ENCODE assay signal across 1 cellular context in the genomic region with DNA sequence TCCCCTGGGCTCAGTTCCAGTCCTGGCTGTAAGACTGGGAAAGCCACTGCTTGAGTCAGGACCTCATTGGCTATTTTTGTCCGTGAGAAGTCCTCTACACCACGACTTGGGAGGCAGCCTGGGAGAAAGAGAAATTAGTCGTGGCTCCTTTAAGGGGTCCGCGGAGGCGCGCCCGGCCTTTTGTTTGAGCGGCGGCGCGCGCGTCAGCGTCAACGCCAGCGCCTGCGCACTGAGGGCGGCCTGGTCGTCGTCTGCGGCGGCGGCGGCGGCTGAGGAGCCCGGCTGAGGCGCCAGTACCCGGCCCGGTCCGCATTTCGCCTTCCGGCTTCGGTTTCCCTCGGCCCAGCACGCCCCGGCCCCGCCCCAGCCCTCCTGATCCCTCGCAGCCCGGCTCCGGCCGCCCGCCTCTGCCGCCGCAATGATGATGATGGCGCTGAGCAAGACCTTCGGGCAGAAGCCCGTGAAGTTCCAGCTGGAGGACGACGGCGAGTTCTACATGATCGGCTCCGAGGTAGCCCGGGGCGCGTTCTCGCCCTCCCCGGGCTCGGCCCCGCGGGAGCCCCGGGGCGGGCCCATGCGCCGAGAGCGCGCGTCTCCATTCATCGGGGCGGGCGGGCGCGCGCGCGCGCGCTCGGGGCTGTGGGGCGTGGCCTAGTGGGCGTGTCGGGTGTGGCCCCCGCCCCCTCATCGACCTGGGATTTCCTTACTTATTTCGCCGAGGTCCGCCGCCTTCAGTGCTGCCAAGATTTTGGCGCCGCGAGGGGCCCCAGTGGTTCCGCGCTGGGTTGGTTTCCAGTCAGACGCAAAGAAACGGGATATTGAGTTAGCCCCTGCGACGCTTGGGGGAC.
A peak's percentile ranks its signal among the peaks of the same experiment; 100 is the strongest.
TF ChIP-seq lines count a peak whose summit lies in the region.

Gene SMARCB1 (plus strand): TSS at position 215 of the 848 bp plus-strand sequence. CDS start 204 bp downstream, at position 419.

TF ChIP-seq in K562, 482 proteins besides CTCF, POLR2A, EP300 and RAD21 (continued from another document and continues in another):
- TF ChIP-seq ELF2 (CRISPR knock-in tag; IDR thresholded peaks at IDR 0.05) (0 out of 2 replicates have a peak, but pooled peaks have one; percentile 21), ZNF165 (CRISPR knock-in tag; IDR thresholded peaks at IDR 0.05; ENCODE audit: borderline replicate concordance) (no peak), ATF1 (CRISPR knock-in tag; IDR thresholded peaks at IDR 0.05) (no peak), ATF1 (tag; IDR thresholded peaks at IDR 0.05) (peak; percentile 53; the same call in 1 of the 2 replicates), FOXK2 (conservative IDR thresholded peaks at IDR 0.05 in 1 of 2, IDR thresholded peaks at IDR 0.05 in 1 of 2; ENCODE audit: low read depth in 2 of 2) (peak in 1 of 2 experiments; percentile 94; a peak in 2 of 4 replicates), ETV5 (CRISPR knock-in tag; IDR thresholded peaks at IDR 0.05; ENCODE audit: low read depth) (peak; percentile 56; the same call in 1 of the 2 replicates), ZNF766 (CRISPR knock-in tag; conservative IDR thresholded peaks at IDR 0.05) (peak; percentile 93), CHCHD3 (CRISPR knock-in tag; IDR thresholded peaks at IDR 0.05) (no peak), PTBP1 (IDR thresholded peaks at IDR 0.05; ENCODE audit: low read depth, low read length) (no peak), ATF2 (CRISPR knock-in tag; IDR thresholded peaks at IDR 0.05) (no peak), GMEB1 (CRISPR knock-in tag; IDR thresholded peaks at IDR 0.05) (peak; percentile 92), ILF3 (IDR thresholded peaks at IDR 0.05; ENCODE audit: borderline replicate concordance) (no peak), PCBP1 (IDR thresholded peaks at IDR 0.05; ENCODE audit: low read depth, low read length, poor library complexity, severe bottlenecking) (peak; percentile 39), E2F6 (IDR thresholded peaks at IDR 0.05; ENCODE audit: borderline replicate concordance in 1 of 2, extremely low read depth in 1 of 2, insufficient read depth in 1 of 2, insufficient read length in 1 of 2, low read depth in 1 of 2, low read length in 1 of 2, poor library complexity in 1 of 2, severe bottlenecking in 1 of 2) (peak in 1 of 2 experiments; percentile 21), CTBP1 (IDR thresholded peaks at IDR 0.05; ENCODE audit: borderline replicate concordance) (0 out of 2 replicates have a peak, but pooled peaks have one; percentile 48), ZNF699 (CRISPR knock-in tag; IDR thresholded peaks at IDR 0.05; ENCODE audit: insufficient replicate concordance) (no peak), HMGN3 (IDR thresholded peaks at IDR 0.05; ENCODE audit: borderline replicate concordance, extremely low read depth, insufficient read length, low read depth, low read length) (peak; percentile 49), BRD4 (IDR thresholded peaks at IDR 0.05) (0 out of 2 replicates have a peak, but pooled peaks have one; percentile 49), RUNX1 (IDR thresholded peaks at IDR 0.05; ENCODE audit: low read depth) (no peak), MBD2 (IDR thresholded peaks at IDR 0.05; ENCODE audit: borderline replicate concordance, low read depth) (peak; percentile 43; the same call in 1 of the 2 replicates), MLX (CRISPR knock-in tag; conservative IDR thresholded peaks at IDR 0.05) (no peak), PHF8 (IDR thresholded peaks at IDR 0.05; ENCODE audit: borderline replicate concordance, low read length) (peak; percentile 89), POLR2G (IDR thresholded peaks at IDR 0.05; ENCODE audit: low read depth, low read length) (peak; percentile 92), NRF1 (conservative IDR thresholded peaks at IDR 0.05 in 1 of 2, IDR thresholded peaks at IDR 0.05 in 1 of 2) (peak; percentile 97), KDM5B (IDR thresholded peaks at IDR 0.05; ENCODE audit: insufficient replicate concordance, low read depth, low read length) (peak; percentile 78), FOXJ2 (tag; IDR thresholded peaks at IDR 0.05) (peak; percentile 50; the same call in 1 of the 2 replicates), ERF (CRISPR knock-in tag; IDR thresholded peaks at IDR 0.05) (peak; percentile 43; the same call in 1 of the 2 replicates), ZEB2 (IDR thresholded peaks at IDR 0.05) (no peak), STAT5B (CRISPR knock-in tag; IDR thresholded peaks at IDR 0.05) (no peak), ZFP91 (CRISPR knock-in tag; IDR thresholded peaks at IDR 0.05) (peak; percentile 95), FOXA3 (CRISPR knock-in tag; conservative IDR thresholded peaks at IDR 0.05 in 1 of 2, IDR thresholded peaks at IDR 0.05 in 1 of 2) (no peak), NR4A1 (CRISPR knock-in tag; IDR thresholded peaks at IDR 0.05) (no peak), NR4A1 (tag; IDR thresholded peaks at IDR 0.05) (peak; percentile 50; the same call in 1 of the 2 replicates), ZNF197 (CRISPR knock-in tag; IDR thresholded peaks at IDR 0.05; ENCODE audit: low read depth) (peak; percentile 90; the same call in 1 of the 2 replicates), MEIS2 (IDR thresholded peaks at IDR 0.05; ENCODE audit: partially characterized antibody) (peak; percentile 72), ZBTB7A (IDR thresholded peaks at IDR 0.05; ENCODE audit: borderline replicate concordance, control insufficient read depth, low read depth, low read length) (peak; percentile 25; the same call in 1 of the 2 replicates), SMARCC2 (IDR thresholded peaks at IDR 0.05; ENCODE audit: low read depth) (peak; percentile 74), E2F3 (CRISPR knock-in tag; IDR thresholded peaks at IDR 0.05) (no peak), L3MBTL2 (IDR thresholded peaks at IDR 0.05) (peak; percentile 77), ZNF561 (CRISPR knock-in tag; conservative IDR thresholded peaks at IDR 0.05) (no peak), CCNT2 (IDR thresholded peaks at IDR 0.05; ENCODE audit: borderline replicate concordance, extremely low read depth, insufficient read length, low read depth, low read length) (peak; percentile 57)
- TF ChIP-seq, protein P1, sequence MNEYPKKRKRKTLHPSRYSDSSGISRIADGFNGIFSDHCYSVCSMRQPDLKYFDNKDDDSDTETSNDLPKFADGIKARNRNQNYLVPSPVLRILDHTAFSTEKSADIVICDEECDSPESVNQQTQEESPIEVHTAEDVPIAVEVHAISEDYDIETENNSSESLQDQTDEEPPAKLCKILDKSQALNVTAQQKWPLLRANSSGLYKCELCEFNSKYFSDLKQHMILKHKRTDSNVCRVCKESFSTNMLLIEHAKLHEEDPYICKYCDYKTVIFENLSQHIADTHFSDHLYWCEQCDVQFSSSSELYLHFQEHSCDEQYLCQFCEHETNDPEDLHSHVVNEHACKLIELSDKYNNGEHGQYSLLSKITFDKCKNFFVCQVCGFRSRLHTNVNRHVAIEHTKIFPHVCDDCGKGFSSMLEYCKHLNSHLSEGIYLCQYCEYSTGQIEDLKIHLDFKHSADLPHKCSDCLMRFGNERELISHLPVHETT (CRISPR knock-in tag; conservative IDR thresholded peaks at IDR 0.05 in 1 of 2, IDR thresholded peaks at IDR 0.05 in 1 of 2) = peak in 1 of 2 experiments; percentile 80; a peak in 2 of 4 replicates
- TF ChIP-seq, protein P2, sequence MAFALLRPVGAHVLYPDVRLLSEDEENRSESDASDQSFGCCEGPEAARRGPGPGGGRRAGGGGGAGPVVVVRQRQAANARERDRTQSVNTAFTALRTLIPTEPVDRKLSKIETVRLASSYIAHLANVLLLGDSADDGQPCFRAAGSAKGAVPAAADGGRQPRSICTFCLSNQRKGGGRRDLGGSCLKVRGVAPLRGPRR (CRISPR knock-in tag; IDR thresholded peaks at IDR 0.05) = no peak
- TF ChIP-seq, protein P3, sequence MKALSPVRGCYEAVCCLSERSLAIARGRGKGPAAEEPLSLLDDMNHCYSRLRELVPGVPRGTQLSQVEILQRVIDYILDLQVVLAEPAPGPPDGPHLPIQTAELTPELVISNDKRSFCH (CRISPR knock-in tag; IDR thresholded peaks at IDR 0.05) = no peak
- TF ChIP-seq, protein P3 (tag; IDR thresholded peaks at IDR 0.05) = 0 out of 2 replicates have a peak, but pooled peaks have one; percentile 39
- TF ChIP-seq, protein P4, sequence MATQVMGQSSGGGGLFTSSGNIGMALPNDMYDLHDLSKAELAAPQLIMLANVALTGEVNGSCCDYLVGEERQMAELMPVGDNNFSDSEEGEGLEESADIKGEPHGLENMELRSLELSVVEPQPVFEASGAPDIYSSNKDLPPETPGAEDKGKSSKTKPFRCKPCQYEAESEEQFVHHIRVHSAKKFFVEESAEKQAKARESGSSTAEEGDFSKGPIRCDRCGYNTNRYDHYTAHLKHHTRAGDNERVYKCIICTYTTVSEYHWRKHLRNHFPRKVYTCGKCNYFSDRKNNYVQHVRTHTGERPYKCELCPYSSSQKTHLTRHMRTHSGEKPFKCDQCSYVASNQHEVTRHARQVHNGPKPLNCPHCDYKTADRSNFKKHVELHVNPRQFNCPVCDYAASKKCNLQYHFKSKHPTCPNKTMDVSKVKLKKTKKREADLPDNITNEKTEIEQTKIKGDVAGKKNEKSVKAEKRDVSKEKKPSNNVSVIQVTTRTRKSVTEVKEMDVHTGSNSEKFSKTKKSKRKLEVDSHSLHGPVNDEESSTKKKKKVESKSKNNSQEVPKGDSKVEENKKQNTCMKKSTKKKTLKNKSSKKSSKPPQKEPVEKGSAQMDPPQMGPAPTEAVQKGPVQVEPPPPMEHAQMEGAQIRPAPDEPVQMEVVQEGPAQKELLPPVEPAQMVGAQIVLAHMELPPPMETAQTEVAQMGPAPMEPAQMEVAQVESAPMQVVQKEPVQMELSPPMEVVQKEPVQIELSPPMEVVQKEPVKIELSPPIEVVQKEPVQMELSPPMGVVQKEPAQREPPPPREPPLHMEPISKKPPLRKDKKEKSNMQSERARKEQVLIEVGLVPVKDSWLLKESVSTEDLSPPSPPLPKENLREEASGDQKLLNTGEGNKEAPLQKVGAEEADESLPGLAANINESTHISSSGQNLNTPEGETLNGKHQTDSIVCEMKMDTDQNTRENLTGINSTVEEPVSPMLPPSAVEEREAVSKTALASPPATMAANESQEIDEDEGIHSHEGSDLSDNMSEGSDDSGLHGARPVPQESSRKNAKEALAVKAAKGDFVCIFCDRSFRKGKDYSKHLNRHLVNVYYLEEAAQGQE (CRISPR knock-in tag; IDR thresholded peaks at IDR 0.05; ENCODE audit: low read depth) = 0 out of 2 replicates have a peak, but pooled peaks have one; percentile 48
- TF ChIP-seq, protein P5, sequence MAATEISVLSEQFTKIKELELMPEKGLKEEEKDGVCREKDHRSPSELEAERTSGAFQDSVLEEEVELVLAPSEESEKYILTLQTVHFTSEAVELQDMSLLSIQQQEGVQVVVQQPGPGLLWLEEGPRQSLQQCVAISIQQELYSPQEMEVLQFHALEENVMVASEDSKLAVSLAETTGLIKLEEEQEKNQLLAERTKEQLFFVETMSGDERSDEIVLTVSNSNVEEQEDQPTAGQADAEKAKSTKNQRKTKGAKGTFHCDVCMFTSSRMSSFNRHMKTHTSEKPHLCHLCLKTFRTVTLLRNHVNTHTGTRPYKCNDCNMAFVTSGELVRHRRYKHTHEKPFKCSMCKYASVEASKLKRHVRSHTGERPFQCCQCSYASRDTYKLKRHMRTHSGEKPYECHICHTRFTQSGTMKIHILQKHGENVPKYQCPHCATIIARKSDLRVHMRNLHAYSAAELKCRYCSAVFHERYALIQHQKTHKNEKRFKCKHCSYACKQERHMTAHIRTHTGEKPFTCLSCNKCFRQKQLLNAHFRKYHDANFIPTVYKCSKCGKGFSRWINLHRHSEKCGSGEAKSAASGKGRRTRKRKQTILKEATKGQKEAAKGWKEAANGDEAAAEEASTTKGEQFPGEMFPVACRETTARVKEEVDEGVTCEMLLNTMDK (IDR thresholded peaks at IDR 0.05; ENCODE audit: borderline replicate concordance, insufficient read depth, low read depth, low read length, poor library complexity, severe bottlenecking) = peak; percentile 76
